In genomic region chr16:787978-788398, GRCh38 we compare ENCODE assay signal across 8 cellular contexts. TPM values are rescaled to one million over a fixed set of nuclear protein-coding genes. Genes with fewer than 3 reads are reported as not detected.
DNase-seq lines count a peak whose midpoint lies in the region; ATAC-seq, FAIRE-seq and TF ChIP-seq lines count a peak whose summit lies in the region.

Gene RPUSD1 (minus strand): TSS chr16:788381. CDS start chr16:787737, 644 bp downstream.

- no TSS peak for BruUV-seq in HepG2 (replicated peaks; lab: Mats Ljungman, UMichigan)

- peak; percentile 53; the same call in 1 of the 2 replicates for TF ChIP-seq RAD21 in HepG2 (CRISPR knock-in tag; IDR thresholded peaks at IDR 0.05)

- ATAC-seq in HG03460 (IDR thresholded peaks at IDR 0.05; ENCODE audit: unreplicated experiment) = peak; percentile 6
- peak; percentile 47 for ATAC-seq in HepG2
- ATAC-seq in HG02759 (IDR thresholded peaks at IDR 0.05; ENCODE audit: unreplicated experiment) = no peak

- CTCF ChIA-PET in HepG2 (lab: Yijun Ruan, JAX; ENCODE audit: low intra/inter-chr PET ratio, low total read pairs) = interaction anchor here (0.9 kb wide), 1 partner anchor 77 kb away, joined by 3 read pairs; no protein-coding TSS in a partner anchor

- H3K36me3 ChIP-seq in HepG2 (replicated peaks in 1 of 2; ENCODE audit: control insufficient read depth in 1 of 2, insufficient read depth in 2 of 2, low read length in 2 of 2) = peaks cover 5 to 12% of the 10 kb centered on the region in 2 experiments; a peak in 3 of 5 replicates
- H3K36me3 ChIP-seq in suprapubic skin = peaks cover 32% of the 10 kb centered on the region

- H2AFZ ChIP-seq in HepG2 (ENCODE audit: low read length) = no peak within 1 kb of the TSS

- no peaks in the 10 kb centered on the region for H4K20me1 ChIP-seq in HepG2 (ENCODE audit: insufficient read depth, low read length)

- peak within 1 kb of the TSS; percentile 71 to 96 (median 90) for H3K4me3 ChIP-seq in HepG2 (replicated peaks in 1 of 3; ENCODE audit: insufficient read depth in 1 of 3, low read depth in 2 of 3, low read length in 3 of 3)
- H3K4me3 ChIP-seq in suprapubic skin = peak within 1 kb of the TSS; percentile 72

- TF ChIP-seq CTCF in HepG2 (CRISPR knock-in tag; IDR thresholded peaks at IDR 0.05) (no peak), suprapubic skin (IDR thresholded peaks at IDR 0.05) (no peak)

- WGBS in HepG2 (ENCODE audit: low lambda C conversion rate) = 0% methylated on average over 1 of the region's 45 CpGs
- WGBS in suprapubic skin = no CpG with 5 or more reads among the region's 45 CpGs

- H3K9ac ChIP-seq in HepG2 (ENCODE audit: insufficient read depth, low read depth, low read length) = peak within 1 kb of the TSS; percentile 82

- no peaks in the 10 kb centered on the region for H3K9me3 ChIP-seq in HepG2 (ENCODE audit: low read length)
- H3K9me3 ChIP-seq in suprapubic skin = no peaks in the 10 kb centered on the region

- peak; percentile 15 to 24 for DNase-seq in activated CD4-positive, alpha-beta T cell treated with anti-CD3 and anti-CD28 coated beads for 4 hours
- DNase-seq in activated CD4-positive, alpha-beta T cell treated with anti-CD3 and anti-CD28 coated beads, Interleukin-2, amount 50 U/mL, for 48 hours = no peak
- DNase-seq in HepG2 (ENCODE audit: low spot score) (no peak), suprapubic skin (ENCODE audit: low spot score in 2 of 2) (no peak), superior temporal gyrus (ENCODE audit: extremely low spot score) (no peak)

- in situ Hi-C loops in HepG2 (cut with HindIII; ENCODE audit: extremely low pct_ligation_motif_present, low pct_unique_long_range_greater_than_20kb) = loop anchor here (5.0 kb wide), 2 partner anchors 46 to 76 kb away; partner anchors contain the start of gene CIAO3

- H3K27ac ChIP-seq in angular gyrus (ENCODE audit: low read depth, low read length) (peak within 1 kb of the TSS; percentile 55), HepG2 (ENCODE audit: extremely low read length, insufficient read depth, low read length) (peak within 1 kb of the TSS; percentile 47), suprapubic skin (peak within 1 kb of the TSS; percentile 50)

- intact Hi-C loops in HepG2 (cut with micrococcal nuclease; ENCODE audit: unreplicated experiment) = no loop called here

- no peak for TF ChIP-seq EP300 in HepG2 (IDR thresholded peaks at IDR 0.05; ENCODE audit: low read depth in 2 of 2, low read length in 2 of 2)
- no peak for TF ChIP-seq EP300 in HepG2 (CRISPR knock-in tag; IDR thresholded peaks at IDR 0.05; ENCODE audit: borderline replicate concordance)
- TF ChIP-seq EP300 in suprapubic skin (IDR thresholded peaks at IDR 0.05) = no peak

- FAIRE-seq in HepG2 (lab: Jason Lieb, UNC) = no peak

- H3K27me3 ChIP-seq in HepG2 (ENCODE audit: control insufficient read depth in 1 of 2, insufficient read depth in 2 of 2, low read length in 2 of 2) = peaks cover 0 to 4% of the 10 kb centered on the region in 2 experiments; a peak in 2 of 5 replicates
- peaks cover under 1% of the 10 kb centered on the region for H3K27me3 ChIP-seq in suprapubic skin

- TF ChIP-seq POLR2A in HepG2 (IDR thresholded peaks at IDR 0.05; ENCODE audit: insufficient read depth in 1 of 2, low read depth in 2 of 2, low read length in 2 of 2) (peak in 1 of 2 experiments; percentile 63; a peak in 1 of 4 replicates), suprapubic skin (IDR thresholded peaks at IDR 0.05) (no peak)

- peaks cover 3% of the 10 kb centered on the region for H3K79me2 ChIP-seq in HepG2 (ENCODE audit: insufficient read depth, low read length)

- H3K4me2 ChIP-seq in HepG2 (ENCODE audit: low read depth, low read length) = peak within 1 kb of the TSS; percentile 88

- H3K4me1 ChIP-seq in HepG2 (ENCODE audit: insufficient read depth, low read length) = peaks cover 15% of the 10 kb centered on the region
- peaks cover 37% of the 10 kb centered on the region for H3K4me1 ChIP-seq in suprapubic skin

- POLR2A ChIA-PET in HepG2 (lab: Yijun Ruan, JAX) = interaction anchor here (1.0 to 2.1 kb wide), 8 partner anchors 27 to 183 kb away, joined by 3 to 12 read pairs (median 5); partner anchors contain the start of genes ANTKMT, CIAO3, LMF1 and METRN

TF ChIP-seq in HepG2, 621 proteins besides CTCF, POLR2A, EP300 and RAD21 (continues in another document):
- TF ChIP-seq ZFP37 (CRISPR knock-in tag; IDR thresholded peaks at IDR 0.05; ENCODE audit: borderline replicate concordance) = no peak
- TF ChIP-seq SAP130 (CRISPR knock-in tag; IDR thresholded peaks at IDR 0.05; ENCODE audit: low read depth) = peak; percentile 7; the same call in 1 of the 2 replicates
- TF ChIP-seq MAZ (IDR thresholded peaks at IDR 0.05; ENCODE audit: borderline replicate concordance, low read depth, low read length) = no peak
- peak; percentile 60; the same call in 1 of the 2 replicates for TF ChIP-seq MAZ (CRISPR knock-in tag; IDR thresholded peaks at IDR 0.05; ENCODE audit: low read depth)
- peak; percentile 37; the same call in 1 of the 2 replicates for TF ChIP-seq TAF1 (CRISPR knock-in tag; IDR thresholded peaks at IDR 0.05)
- no peak for TF ChIP-seq KLF13 (CRISPR knock-in tag; IDR thresholded peaks at IDR 0.05)
- no peak for TF ChIP-seq ZNF12 (CRISPR knock-in tag; IDR thresholded peaks at IDR 0.05)
- no peak for TF ChIP-seq TAF15 (IDR thresholded peaks at IDR 0.05; ENCODE audit: low read depth, low read length, poor library complexity, severe bottlenecking)
- TF ChIP-seq SPEN (CRISPR knock-in tag; IDR thresholded peaks at IDR 0.05; ENCODE audit: low read depth) = peak; percentile 38; the same call in 1 of the 2 replicates
- TF ChIP-seq ZC3H13 (CRISPR knock-in tag; IDR thresholded peaks at IDR 0.05) = 0 out of 2 replicates have a peak, but pooled peaks have one; percentile 30
- no peak for TF ChIP-seq HNRNPUL1 (IDR thresholded peaks at IDR 0.05; ENCODE audit: low read depth, low read length)
- TF ChIP-seq ZFP1 (CRISPR knock-in tag; IDR thresholded peaks at IDR 0.05) = no peak
- no peak for TF ChIP-seq ZFP36L1 (CRISPR knock-in tag; IDR thresholded peaks at IDR 0.05)
- TF ChIP-seq ZFY (CRISPR knock-in tag; IDR thresholded peaks at IDR 0.05) = peak; percentile 92
- TF ChIP-seq ZNF597 (CRISPR knock-in tag; IDR thresholded peaks at IDR 0.05) = no peak
- no peak for TF ChIP-seq ZBTB7A (CRISPR knock-in tag; IDR thresholded peaks at IDR 0.05)
- peak; percentile 26; the same call in 1 of the 2 replicates for TF ChIP-seq ZNF274 (CRISPR knock-in tag; IDR thresholded peaks at IDR 0.05)

RNA-seq across cellular contexts. Expression of gene RPUSD1, which starts in this region (rescaled TPM):
- total RNA-seq in HepG2 (2016; rRNA removed; fragmentation: Illumina TruSeq; extraction: Trizol) (22.4 and 26.2 TPM in 2 replicates), suprapubic skin (10 to 100 TPM; 13.6 to 27.1 (median 21.8) TPM)
- 18.7 and 21.8 TPM in 2 replicates for total RNA-seq in HepG2 (2016; cell fraction: cytosol; rRNA removed; fragmentation: Illumina TruSeq; extraction: Trizol; ENCODE audit: low read depth)
- total RNA-seq in HepG2 (2016; cell fraction: insoluble cytoplasmic fraction; rRNA removed; fragmentation: Illumina TruSeq; extraction: Trizol) = 20.2 and 24.6 TPM in 2 replicates
- 34.6 and 36.7 TPM in 2 replicates for total RNA-seq in HepG2 (2016; cell fraction: membrane; rRNA removed; fragmentation: Illumina TruSeq; extraction: Trizol)
- total RNA-seq in HepG2 (2016; cell fraction: nucleus; rRNA removed; fragmentation: Illumina TruSeq; extraction: Trizol) = 13.4 and 16.9 TPM in 2 replicates
- polyA plus RNA-seq in HepG2 (2011; rRNA removed) = 13.1 and 15.9 TPM in 2 replicates
- polyA plus RNA-seq in HepG2 (2011; cell fraction: cytosol; rRNA removed) = 11.8 and 20.0 TPM in 2 replicates
- 47.0 and 47.2 TPM in 2 replicates for polyA plus RNA-seq in HepG2 (2011; cell fraction: nucleus; rRNA removed)
- 6.9 and 11.4 TPM in 2 replicates for polyA plus RNA-seq in HepG2 (2012)
- polyA plus RNA-seq in HepG2 (2016; cell fraction: cytosol; fragmentation: Illumina TruSeq; extraction: Trizol; ENCODE audit: low read depth) = 23.0 and 24.2 TPM in 2 replicates
- 22.5 and 24.4 TPM in 2 replicates for polyA plus RNA-seq in HepG2 (2016; cell fraction: insoluble cytoplasmic fraction; fragmentation: Illumina TruSeq; extraction: Trizol; ENCODE audit: low read depth)
- polyA plus RNA-seq in HepG2 (2016; cell fraction: membrane; fragmentation: Illumina TruSeq; extraction: Trizol; ENCODE audit: low read depth) = 32.9 and 33.9 TPM in 2 replicates
- 29.7 and 35.5 TPM in 2 replicates for polyA plus RNA-seq in HepG2 (2016; cell fraction: nucleus; fragmentation: Illumina TruSeq; extraction: Trizol; ENCODE audit: insufficient read depth, low read depth)
- 20.0 and 21.5 TPM in 2 replicates for polyA minus RNA-seq in HepG2 (2011; rRNA and poly(A)+ RNA removed; ENCODE audit: low replicate concordance)
- polyA minus RNA-seq in HepG2 (2011; cell fraction: cytosol; rRNA and poly(A)+ RNA removed) = 9.3 and 9.6 TPM in 2 replicates
- 8.9 and 13.2 TPM in 2 replicates for polyA minus RNA-seq in HepG2 (2011; cell fraction: nucleus; rRNA and poly(A)+ RNA removed)

Comparison
In these comparisons a context has a peak if more than half of its experiments do, and no peak if none do; other contexts are left out.
1. DNase-seq: peak in activated CD4-positive, alpha-beta T cell treated with anti-CD3 and anti-CD28 coated beads for 4 hours (2 of 2); none in activated CD4-positive, alpha-beta T cell treated with anti-CD3 and anti-CD28 coated beads, Interleukin-2, amount 50 U/mL, for 48 hours (0 of 2), HepG2 (single experiment), suprapubic skin (0 of 2) and superior temporal gyrus (single experiment).
2. Peak in every context shown above with its lines, with median percentiles within 50 percentile points of each other: H3K27ac ChIP-seq.